In genomic region chr14:38209572-38210159, GRCh38 we compare ENCODE assay signal across 9 cellular contexts. TPM values are rescaled to one million over a fixed set of nuclear protein-coding genes. Genes with fewer than 3 reads are reported as not detected.
DNase-seq lines count a peak whose midpoint lies in the region; ATAC-seq, FAIRE-seq and TF ChIP-seq lines count a peak whose summit lies in the region.
"Had no signal": no experiment of that assay in that cellular context is flagged by ENCODE, and none has a peak within 500 bp of the region (broad histone marks: within the 10 kb centered on the region; RNA-seq: fewer than 3 reads in every experiment).

No MANE protein-coding gene starts in this region.

- ATAC-seq in natural killer cell (no peak), GM18858 (IDR thresholded peaks at IDR 0.05; ENCODE audit: unreplicated experiment) (no peak)

- no peaks in the 10 kb centered on the region for H3K27me3 ChIP-seq in Peyer's patch
- no peaks in the 10 kb centered on the region for H3K27me3 ChIP-seq in fibroblast of lung (ENCODE audit: control insufficient read depth, insufficient read depth, low read length)

- H3K4me1 ChIP-seq in Peyer's patch (peaks cover 0 to 14% (median 0%) of the 10 kb centered on the region in 4 donors), fibroblast of lung (ENCODE audit: control insufficient read depth, extremely low read depth, insufficient read depth, low read length) (peaks cover 9% of the 10 kb centered on the region)

- H3K4me2 ChIP-seq in fibroblast of lung (ENCODE audit: extremely low read depth, insufficient read depth, low read length), result peak overlapping the region; percentile 65

- H3K4me3 ChIP-seq in AG09309 (ENCODE audit: control insufficient read depth, low read depth, low read length), result peak overlapping the region; percentile 84
- H3K4me3 ChIP-seq in Peyer's patch, result peak overlapping the region in 3 of 4 donors; percentile 33 to 72 (median 71)
- H3K4me3 ChIP-seq in fibroblast of lung (replicated peaks in 1 of 4; ENCODE audit: control extremely low read depth in 1 of 4, insufficient read depth in 1 of 4, low read depth in 3 of 4, low read length in 4 of 4), result peak overlapping the region; percentile 46 to 71 (median 62)

- H3K79me2 ChIP-seq in fibroblast of lung (ENCODE audit: control insufficient read depth, insufficient read depth, low read length), result peaks cover 17% of the 10 kb centered on the region

- TF ChIP-seq CTCF in AG09309 (IDR thresholded peaks at IDR 0.05; ENCODE audit: control insufficient read depth, insufficient read depth, low read depth, low read length, missing control alignments) (no peak), Peyer's patch (IDR thresholded peaks at IDR 0.05) (no peak), fibroblast of lung (conservative IDR thresholded peaks at IDR 0.05 in 1 of 2, IDR thresholded peaks at IDR 0.05 in 1 of 2; ENCODE audit: low read depth in 1 of 2, low read length in 2 of 2) (no peak), natural killer cell (IDR thresholded peaks at IDR 0.05) (no peak), osteocyte (IDR thresholded peaks at IDR 0.05) (no peak)

- intact Hi-C loops in natural killer cell (cut with micrococcal nuclease), result no loop called here

- FAIRE-seq in urothelium cell line (lab: Jason Lieb, UNC), result no peak

- H3K36me3 Mint-ChIP-seq in natural killer cell, result peaks cover 5% of the 10 kb centered on the region
- H3K36me3 Mint-ChIP-seq in osteocyte (ENCODE audit: unreplicated experiment), result no peaks in the 10 kb centered on the region

- H3K4me3 Mint-ChIP-seq in natural killer cell (peak overlapping the region; percentile 17), osteocyte (ENCODE audit: unreplicated experiment) (no peak overlapping the region)

- H3K27me3 Mint-ChIP-seq in natural killer cell (ENCODE audit: low read depth in 2 of 2) (peaks cover 69 to 88% of the 10 kb centered on the region in 2 donors), osteocyte (ENCODE audit: unreplicated experiment) (peaks cover 54% of the 10 kb centered on the region)

- no peaks in the 10 kb centered on the region for H3K9me3 ChIP-seq in Peyer's patch
- no peaks in the 10 kb centered on the region for H3K9me3 ChIP-seq in fibroblast of lung (ENCODE audit: control insufficient read depth, insufficient read depth, low read depth, low read length)

- H3K9me3 Mint-ChIP-seq in natural killer cell (peaks cover 0 to 2% of the 10 kb centered on the region in 2 donors), osteocyte (ENCODE audit: unreplicated experiment) (peaks cover 7% of the 10 kb centered on the region)

- H3K4me1 Mint-ChIP-seq in natural killer cell (peaks cover 0 to 10% of the 10 kb centered on the region in 2 donors), osteocyte (ENCODE audit: unreplicated experiment) (no peaks in the 10 kb centered on the region)

- peak overlapping the region in 3 of 4 donors; percentile 78 to 96 (median 95) for H3K27ac ChIP-seq in Peyer's patch
- peak overlapping the region; percentile 67 for H3K27ac ChIP-seq in fibroblast of lung (ENCODE audit: insufficient read depth, low read length)
- no peak overlapping the region for H3K27ac ChIP-seq in caudate nucleus (ENCODE audit: low read depth, low read length)

- no peak for TF ChIP-seq POLR2A in Peyer's patch (IDR thresholded peaks at IDR 0.05)

- H3K27ac Mint-ChIP-seq in natural killer cell, result no peak overlapping the region
- no peak overlapping the region for H3K27ac Mint-ChIP-seq in osteocyte (ENCODE audit: unreplicated experiment)

- H4K20me1 ChIP-seq in fibroblast of lung (ENCODE audit: control insufficient read depth, extremely low read depth, insufficient read depth, low read length), result no peaks in the 10 kb centered on the region

- peak overlapping the region; percentile 65 for H3K9ac ChIP-seq in fibroblast of lung (ENCODE audit: insufficient read depth, low read length)

- H3K36me3 ChIP-seq in Peyer's patch (no peaks in the 10 kb centered on the region), fibroblast of lung (ENCODE audit: control insufficient read depth, insufficient read depth, low read length) (no peaks in the 10 kb centered on the region)

- H2AFZ ChIP-seq in fibroblast of lung (ENCODE audit: low read length), result peak overlapping the region; percentile 80

- DNase-seq in AG09309 (ENCODE audit: low read depth) (no peak), Peyer's patch (no peak), fibroblast of lung (ENCODE audit: low read depth in 2 of 2) (peak; percentile 11 to 38), natural killer cell (no peak), caudate nucleus (lab: John Stamatoyannopoulos, UW) (no peak), osteocyte (ENCODE audit: extremely low spot score, unreplicated experiment) (no peak), urothelium cell line (ENCODE audit: low spot score) (no peak)
- DNase-seq: stimulated activated CD4-positive, alpha-beta T cell treated with anti-CD3 and anti-CD28 coated beads, Interleukin-1b, Interleukin-23, amount 100 ng/mL, for 48 hours had no signal

RNA-seq across cellular contexts. Expression of gene SSTR1, which starts 2.0 kb away (rescaled TPM):
- total RNA-seq in Peyer's patch, result 10 to 100 TPM in 2 of 4 donors, 1 to 10 TPM in 2; 2.5 to 13.1 (median 9.8) TPM
- 1.8 and 3.0 TPM in 2 replicates for total RNA-seq in fibroblast of lung
- 7.8 and 10.5 TPM in 2 replicates for polyA plus RNA-seq in fibroblast of lung
- 6.7 and 9.1 TPM in 2 replicates for polyA plus RNA-seq in fibroblast of lung (2012)
- polyA minus RNA-seq in fibroblast of lung (ENCODE audit: low replicate concordance), result 13.5 and 19.0 TPM in 2 replicates
- total RNA-seq in natural killer cell, result not detected
- total RNA-seq in osteocyte, result not detected in 2 replicates

RNA-seq across cellular contexts. Expression of gene CLEC14A, which starts 46.2 kb away (rescaled TPM):
- total RNA-seq in Peyer's patch (10 to 100 TPM in 1 of 4 donors, 1 to 10 TPM in 3; 4.0 to 11.0 (median 7.5) TPM), fibroblast of lung (2.6 and 5.3 TPM in 2 replicates), natural killer cell (not detected), osteocyte (not detected in 2 replicates)
- polyA plus RNA-seq in fibroblast of lung, result 3.9 and 8.3 TPM in 2 replicates
- 4.1 and 8.8 TPM in 2 replicates for polyA plus RNA-seq in fibroblast of lung (2012)
- polyA minus RNA-seq in fibroblast of lung (ENCODE audit: low replicate concordance), result 1.7 and 6.5 TPM in 2 replicates

Comparison
In these comparisons a context has a peak if more than half of its experiments do, and no peak if none do; other contexts are left out.
1. DNase-seq: peak in fibroblast of lung (2 of 2); none in AG09309 (single experiment), Peyer's patch (0 of 3), natural killer cell (single experiment), caudate nucleus (0 of 61), osteocyte (single experiment) and urothelium cell line (single experiment).
2. Peak in every context shown above with its lines, with median percentiles within 50 percentile points of each other: H3K4me3 ChIP-seq.